Comparison of ENCODE assay signal across 24 cellular contexts in genomic region chr17:15912416-15912955, GRCh38.
"Had no signal": no experiment of that assay in that cellular context is flagged by ENCODE, and none has a peak within 500 bp of the region (broad histone marks: within the 10 kb centered on the region; RNA-seq: fewer than 3 reads in every experiment).

No MANE protein-coding gene starts in this region.

- H3K4me3 Mint-ChIP-seq: endodermal cell; naive thymus-derived CD4-positive, alpha-beta T cell; stimulated activated memory B cell treated with anti-CD40 and anti-IgM and Interleukin-4, amounts not matched to agents 10 μg/mL and 1 μg/mL and 100 μg/mL, for 72 hours; stimulated activated naive CD8-positive, alpha-beta T cell treated with anti-CD3 and anti-CD28 coated beads, Interleukin-15, Interleukin-2, amounts not matched to agents 100 ng/mL and 50 ng/mL, for 24 hours had no signal

- H3K4me1 Mint-ChIP-seq: stimulated activated memory B cell treated with anti-CD40 and anti-IgM and Interleukin-4, amounts not matched to agents 10 μg/mL and 1 μg/mL and 100 μg/mL, for 72 hours had no signal

- H2AFZ ChIP-seq: hepatocyte had no signal

- H3K4me3 ChIP-seq: colonic mucosa, hepatocyte, lung, pancreas, prostate gland, right lobe of liver, spleen, testis, tibial nerve, upper lobe of right lung, vagina had no signal

- H3K4me1 ChIP-seq: colonic mucosa, pancreas, prostate gland, right lobe of liver, testis had no signal

- H3K36me3 ChIP-seq: colonic mucosa, pancreas, prostate gland, right lobe of liver, spleen, tibial nerve, upper lobe of right lung, vagina had no signal

- H3K79me2 ChIP-seq: hepatocyte had no signal

- H3K27ac ChIP-seq: colonic mucosa, hepatocyte, pancreas, prostate gland, right lobe of liver, spleen, testis, tibial nerve, upper lobe of right lung, vagina had no signal

- H3K9me3 ChIP-seq: colonic mucosa, pancreas, prostate gland, right lobe of liver, spleen, testis, tibial nerve, upper lobe of right lung, vagina had no signal

- H3K27ac Mint-ChIP-seq: endodermal cell; naive thymus-derived CD4-positive, alpha-beta T cell; stimulated activated memory B cell treated with anti-CD40 and anti-IgM and Interleukin-4, amounts not matched to agents 10 μg/mL and 1 μg/mL and 100 μg/mL, for 72 hours; stimulated activated naive CD8-positive, alpha-beta T cell treated with anti-CD3 and anti-CD28 coated beads, Interleukin-15, Interleukin-2, amounts not matched to agents 100 ng/mL and 50 ng/mL, for 24 hours had no signal

- H3K27me3 ChIP-seq: hepatocyte, pancreas, right lobe of liver, testis, vagina had no signal

- H3K9me3 Mint-ChIP-seq: naive thymus-derived CD4-positive, alpha-beta T cell; stimulated activated memory B cell treated with anti-CD40 and anti-IgM and Interleukin-4, amounts not matched to agents 10 μg/mL and 1 μg/mL and 100 μg/mL, for 72 hours; stimulated activated naive CD8-positive, alpha-beta T cell treated with anti-CD3 and anti-CD28 coated beads, Interleukin-15, Interleukin-2, amounts not matched to agents 100 ng/mL and 50 ng/mL, for 24 hours had no signal

- DNase-seq: colonic mucosa; effector CD4-positive, alpha-beta T cell; endodermal cell; foreskin melanocyte; left colon; left ventricle myocardium superior; mesenchymal stem cell; naive thymus-derived CD4-positive, alpha-beta T cell; nucleus accumbens; right lobe of liver; spleen; stimulated activated CD4-positive, alpha-beta T cell treated with anti-CD3 and anti-CD28 coated beads, Interleukin-15, amount 100 ng/mL, for 24 hours; stimulated activated CD4-positive, alpha-beta T cell treated with anti-CD3 and anti-CD28 coated beads, Interleukin-1b, Interleukin-23, amount 100 ng/mL, for 48 hours; stimulated activated CD4-positive, alpha-beta T cell treated with anti-CD3 and anti-CD28 coated beads, Interleukin-4, amount 100 ng/mL, for 24 hours; testis; upper lobe of right lung had no signal

- H3K4me2 ChIP-seq: hepatocyte had no signal

- FAIRE-seq: pancreas had no signal

- ATAC-seq: left colon; left ventricle myocardium superior; naive thymus-derived CD4-positive, alpha-beta T cell; pancreas; right lobe of liver; stimulated activated memory B cell treated with anti-CD40 and anti-IgM and Interleukin-4, amounts not matched to agents 10 μg/mL and 1 μg/mL and 100 μg/mL, for 72 hours; upper lobe of right lung had no signal

- H3K36me3 Mint-ChIP-seq: naive thymus-derived CD4-positive, alpha-beta T cell; stimulated activated memory B cell treated with anti-CD40 and anti-IgM and Interleukin-4, amounts not matched to agents 10 μg/mL and 1 μg/mL and 100 μg/mL, for 72 hours had no signal
